8 cellular contexts compared by ENCODE assay signal in genomic region chr2:218216674-218217365, GRCh38. TPM values are rescaled to one million over a fixed set of nuclear protein-coding genes. Genes with fewer than 3 reads are reported as not detected.
DNase-seq lines count a peak whose midpoint lies in the region; ATAC-seq and TF ChIP-seq lines count a peak whose summit lies in the region.

Gene ARPC2, plus strand, starts transcription at chr2:218217189. Its CDS starts 282 bp downstream, at chr2:218217471.

- no peaks in the 10 kb centered on the region for H3K9me3 ChIP-seq in WERI-Rb-1 (ENCODE audit: severe bottlenecking)
- H3K9me3 ChIP-seq in breast epithelium: no peaks in the 10 kb centered on the region
- no peaks in the 10 kb centered on the region for H3K9me3 ChIP-seq in iPS-18c (ENCODE audit: control insufficient read depth, insufficient read depth, low read length)
- no peaks in the 10 kb centered on the region for H3K9me3 ChIP-seq in skeletal muscle satellite cell (replicated peaks; ENCODE audit: low read length)

- H3K4me3 ChIP-seq in ACC112 (ENCODE audit: low read depth, low read length) (peak within 1 kb of the TSS; percentile 99), WERI-Rb-1 (ENCODE audit: low read depth, low read length) (peak within 1 kb of the TSS; percentile 76), breast epithelium (peak within 1 kb of the TSS; percentile 86 to 100 (median 98)), iPS-18c (ENCODE audit: insufficient read depth, low read depth, low read length) (peak within 1 kb of the TSS; percentile 44), skeletal muscle satellite cell (ENCODE audit: low read length) (peak within 1 kb of the TSS; percentile 92)

- peak within 1 kb of the TSS; percentile 99 for H3K9ac ChIP-seq in skeletal muscle satellite cell (ENCODE audit: low read depth, low read length)

- H2AFZ ChIP-seq in ACC112 (ENCODE audit: low read length, unreplicated experiment): peak within 1 kb of the TSS; percentile 96

- TF ChIP-seq POLR2A in breast epithelium (IDR thresholded peaks at IDR 0.05): peak; percentile 93

- ATAC-seq in GM18870 (IDR thresholded peaks at IDR 0.05; ENCODE audit: unreplicated experiment) (peak; percentile 59), HG03108 (IDR thresholded peaks at IDR 0.05; ENCODE audit: unreplicated experiment) (peak; percentile 61)

- H3K4me2 ChIP-seq in skeletal muscle satellite cell (ENCODE audit: low read length): peak within 1 kb of the TSS; percentile 90

- TF ChIP-seq CTCF in WERI-Rb-1 (IDR thresholded peaks at IDR 0.05; ENCODE audit: low read depth, low read length) (no peak), breast epithelium (IDR thresholded peaks at IDR 0.05) (peak; percentile 24 to 71 (median 46))

- DNase-seq in NCI-H2227 (lab: John Stamatoyannopoulos, UW; ENCODE audit: unreplicated experiment) (peak; percentile 98), WERI-Rb-1 (peak; percentile 93), breast epithelium (ENCODE audit: low spot score in 2 of 2) (peak; percentile 91 to 92)

- intact Hi-C loops in breast epithelium (cut with DNase I; ENCODE audit: low total_unique reads): loop anchor here (1.0 kb wide), 1 partner anchor 20 kb away; no protein-coding TSS in a partner anchor

- H3K27me3 ChIP-seq in ACC112 (ENCODE audit: insufficient read depth, low read length): no peaks in the 10 kb centered on the region
- no peaks in the 10 kb centered on the region for H3K27me3 ChIP-seq in WERI-Rb-1 (ENCODE audit: insufficient read depth, low read depth, severe bottlenecking)
- no peaks in the 10 kb centered on the region for H3K27me3 ChIP-seq in breast epithelium
- H3K27me3 ChIP-seq in skeletal muscle satellite cell (ENCODE audit: control insufficient read depth, insufficient read depth, low read length): peaks cover 2% of the 10 kb centered on the region

- H3K27ac ChIP-seq in ACC112 (ENCODE audit: low read depth, low read length) (peak within 1 kb of the TSS; percentile 93), WERI-Rb-1 (peak within 1 kb of the TSS; percentile 77), breast epithelium (peak within 1 kb of the TSS; percentile 95 to 96)

- H3K36me3 ChIP-seq in ACC112 (ENCODE audit: insufficient read depth, low read length) (0 out of 2 replicates have a peak, but pooled peaks cover 5% of the 10 kb centered on the region), WERI-Rb-1 (peaks cover 6% of the 10 kb centered on the region), breast epithelium (no peaks in the 10 kb centered on the region), skeletal muscle satellite cell (ENCODE audit: insufficient read depth, low read length) (peaks cover 22% of the 10 kb centered on the region)

- H3K4me1 ChIP-seq in ACC112 (ENCODE audit: control insufficient read depth, insufficient read depth, low read length, unreplicated experiment) (peaks cover 32% of the 10 kb centered on the region), breast epithelium (no peaks in the 10 kb centered on the region), skeletal muscle satellite cell (ENCODE audit: control insufficient read depth, insufficient read depth, low read length) (peaks cover 33% of the 10 kb centered on the region)

- peaks cover 55% of the 10 kb centered on the region for H3K79me2 ChIP-seq in ACC112 (ENCODE audit: control insufficient read depth, insufficient read depth, low read length, unreplicated experiment)

RNA-seq across cellular contexts. Expression of gene ARPC2, which starts in this region (rescaled TPM):
- total RNA-seq in breast epithelium: 100 to 1,000 TPM; 212 to 336 (median 248) TPM
- total RNA-seq in skeletal muscle satellite cell (2012; rRNA removed): 334 and 397 TPM in 2 replicates

Comparison
In these comparisons a context has a peak if more than half of its experiments do, and no peak if none do; other contexts are left out.
1. Peak in every context shown above with its lines: DNase-seq, ATAC-seq, H3K4me3 ChIP-seq and H3K27ac ChIP-seq.
2. H3K4me3 ChIP-seq: peak in every context shown above with its lines; median percentile 99 in ACC112; 98 in breast epithelium; 92 in skeletal muscle satellite cell; 76 in WERI-Rb-1; 44 in iPS-18c.